Comparison of ENCODE assay signal across 13 cellular contexts in the genomic region with DNA sequence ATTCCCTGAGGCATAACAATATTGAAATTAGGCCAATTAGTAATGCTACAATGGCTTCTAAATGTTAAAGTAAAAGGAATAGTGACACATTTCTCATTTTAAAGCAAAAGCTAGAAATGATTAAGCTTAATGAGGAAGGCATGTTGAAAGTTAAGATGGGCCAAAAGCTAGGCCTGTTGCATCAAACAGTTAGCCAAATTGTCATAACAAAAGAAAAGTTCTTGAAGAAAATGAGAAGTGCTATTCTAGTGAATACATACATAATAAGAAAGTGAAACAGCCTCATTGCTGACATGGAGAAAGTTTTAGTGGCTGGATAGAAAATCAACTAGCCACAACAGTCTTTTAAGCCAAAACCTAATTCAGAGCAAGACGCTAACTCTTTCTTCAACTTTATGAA. TPM values are rescaled to one million over a fixed set of nuclear protein-coding genes. Genes with fewer than 3 reads are reported as not detected.
DNase-seq lines count a peak whose midpoint lies in the region; ATAC-seq and TF ChIP-seq lines count a peak whose summit lies in the region.
"Had no signal": no experiment of that assay in that cellular context is flagged by ENCODE, and none has a peak within 500 bp of the region (broad histone marks: within the 10 kb centered on the region; RNA-seq: fewer than 3 reads in every experiment).

No MANE protein-coding gene starts in this region.

- H3K27me3 ChIP-seq in CD8-positive, alpha-beta memory T cell (ENCODE audit: insufficient read depth, low read length, poor library complexity, severe bottlenecking): no peaks in the 10 kb centered on the region
- no peaks in the 10 kb centered on the region for H3K27me3 ChIP-seq in heart left ventricle
- H3K27me3 ChIP-seq: cardiac muscle cell, gastrocnemius medialis, suprapubic skin had no signal

- no peaks in the 10 kb centered on the region for H3K36me3 Mint-ChIP-seq in T-helper 17 cell (ENCODE audit: low read depth)
- no peaks in the 10 kb centered on the region for H3K36me3 Mint-ChIP-seq in CD8-positive, alpha-beta memory T cell

- TF ChIP-seq CTCF in heart left ventricle (IDR thresholded peaks at IDR 0.05): no peak

- TF ChIP-seq POLR2A in GM18505 (IDR thresholded peaks at IDR 0.05; ENCODE audit: borderline replicate concordance, extremely low read depth, insufficient read depth, insufficient read length): no peak
- no peak for TF ChIP-seq POLR2A in heart left ventricle (IDR thresholded peaks at IDR 0.05)

- H3K9me3 ChIP-seq in T-helper 17 cell (ENCODE audit: control insufficient read depth, low read length, poor library complexity, severe bottlenecking) (no peaks in the 10 kb centered on the region), heart left ventricle (peaks cover 0 to 3% (median 0%) of the 10 kb centered on the region in 12 donors)
- H3K9me3 ChIP-seq in CD8-positive, alpha-beta memory T cell (ENCODE audit: low read length): no peaks in the 10 kb centered on the region
- H3K9me3 ChIP-seq: gastrocnemius medialis, suprapubic skin had no signal

- peak overlapping the region; percentile 86 for H3K27ac Mint-ChIP-seq in T-helper 17 cell
- peak overlapping the region in 1 of 8 donors; percentile 5 for H3K27ac Mint-ChIP-seq in CD8-positive, alpha-beta memory T cell

- POLR2A ChIA-PET in CD8-positive, alpha-beta memory T cell (lab: Charles Lee): no interaction called here

- H3K27me3 Mint-ChIP-seq in T-helper 17 cell: no peaks in the 10 kb centered on the region
- H3K27me3 Mint-ChIP-seq in CD8-positive, alpha-beta memory T cell: no peaks in the 10 kb centered on the region

- no peaks in the 10 kb centered on the region for H3K4me1 ChIP-seq in CD8-positive, alpha-beta memory T cell (ENCODE audit: insufficient read depth, low read length)
- H3K4me1 ChIP-seq in heart left ventricle: no peaks in the 10 kb centered on the region
- H3K4me1 ChIP-seq: gastrocnemius medialis, suprapubic skin had no signal

- 88 to 95% (median 92%) methylated on average over 1 of the region's 1 CpG for WGBS in heart left ventricle, 4 donors

- no peak overlapping the region for H3K27ac ChIP-seq in CD8-positive, alpha-beta memory T cell (ENCODE audit: low read depth, low read length)
- H3K27ac ChIP-seq in heart left ventricle: no peak overlapping the region
- H3K27ac ChIP-seq: cardiac muscle cell, gastrocnemius medialis, suprapubic skin had no signal

- DNase-seq in T-helper 17 cell: no peak
- no peak for DNase-seq in CD8-positive, alpha-beta memory T cell
- DNase-seq in ACHN: no peak
- DNase-seq in NCI-H2029 (lab: John Stamatoyannopoulos, UW): no peak
- DNase-seq in heart left ventricle: no peak
- DNase-seq: activated CD4-positive, CD25-positive, alpha-beta regulatory T cell treated with anti-CD3 and anti-CD28 coated beads, Interleukin-2, amount 50 U/mL, for 72 hours; gastrocnemius medialis; mesendoderm had no signal

- H3K4me3 ChIP-seq in CD8-positive, alpha-beta memory T cell (ENCODE audit: low read length): no peak overlapping the region
- H3K4me3 ChIP-seq in heart left ventricle: no peak overlapping the region
- H3K4me3 ChIP-seq: cardiac muscle cell, gastrocnemius medialis, suprapubic skin had no signal

- intact Hi-C loops in heart left ventricle (cut with DNase I): no loop called here

- H3K4me3 Mint-ChIP-seq in T-helper 17 cell: no peak overlapping the region
- H3K4me3 Mint-ChIP-seq in CD8-positive, alpha-beta memory T cell: no peak overlapping the region

- in situ Hi-C loops in ACHN (cut with HindIII; ENCODE audit: low pct_ligation_motif_present, low pct_unique_long_range_greater_than_20kb, low sequenced_read_pairs): no loop called here

- no peaks in the 10 kb centered on the region for H3K4me1 Mint-ChIP-seq in T-helper 17 cell
- H3K4me1 Mint-ChIP-seq in CD8-positive, alpha-beta memory T cell: no peaks in the 10 kb centered on the region

- ATAC-seq in GM18505 (IDR thresholded peaks at IDR 0.05; ENCODE audit: unreplicated experiment) (peak; percentile 54), GM19467 (IDR thresholded peaks at IDR 0.05; ENCODE audit: unreplicated experiment) (peak; percentile 68), HG02981 (IDR thresholded peaks at IDR 0.05; ENCODE audit: unreplicated experiment) (peak; percentile 72), T-helper 17 cell (no peak), heart left ventricle (no peak)
- ATAC-seq: gastrocnemius medialis had no signal

- H3K9me3 Mint-ChIP-seq in CD8-positive, alpha-beta memory T cell: no peaks in the 10 kb centered on the region

- CTCF ChIA-PET in CD8-positive, alpha-beta memory T cell (lab: Charles Lee): no interaction called here

- H3K36me3 ChIP-seq in CD8-positive, alpha-beta memory T cell (ENCODE audit: insufficient read depth, low read length): no peaks in the 10 kb centered on the region
- H3K36me3 ChIP-seq in heart left ventricle: no peaks in the 10 kb centered on the region
- H3K36me3 ChIP-seq: cardiac muscle cell, gastrocnemius medialis, suprapubic skin had no signal

RNA-seq across cellular contexts. Expression of a gene that starts 12.9 kb away (rescaled TPM):
- not detected for total RNA-seq in T-helper 17 cell
- total RNA-seq in CD8-positive, alpha-beta memory T cell: not detected
- polyA plus RNA-seq in CD8-positive, alpha-beta memory T cell: not detected
- not detected for total RNA-seq in heart left ventricle
- not detected for polyA plus RNA-seq in heart left ventricle
- total RNA-seq: cardiac muscle cell, suprapubic skin had no signal
- polyA plus RNA-seq: cardiac muscle cell had no signal

RNA-seq across cellular contexts. Expression of a gene that starts 22.5 kb away (rescaled TPM):
- not detected for total RNA-seq in T-helper 17 cell
- not detected for total RNA-seq in CD8-positive, alpha-beta memory T cell
- not detected for polyA plus RNA-seq in CD8-positive, alpha-beta memory T cell
- not detected for total RNA-seq in heart left ventricle
- polyA plus RNA-seq in heart left ventricle: not detected
- total RNA-seq: cardiac muscle cell, gastrocnemius medialis, suprapubic skin had no signal
- polyA plus RNA-seq: cardiac muscle cell had no signal

RNA-seq across cellular contexts. Expression of a gene that starts 51.2 kb away (rescaled TPM):
- total RNA-seq in T-helper 17 cell (under 1 TPM; 0.16 to 0.70 TPM), heart left ventricle (under 1 TPM in 7 of 9 donors, not detected in 2; 0.16 to 0.72 (median 0.44) TPM)
- 1 to 10 TPM; 1.2 to 1.3 TPM for total RNA-seq in CD8-positive, alpha-beta memory T cell
- polyA plus RNA-seq in CD8-positive, alpha-beta memory T cell: 0.15 TPM
- under 1 TPM; 0.07 to 0.27 TPM for polyA plus RNA-seq in heart left ventricle

Comparison
In these comparisons a context has a peak if more than half of its experiments do, and no peak if none do; other contexts are left out.
1. ATAC-seq: peak in GM18505 (single experiment), GM19467 (single experiment) and HG02981 (single experiment); none in T-helper 17 cell (single experiment) and heart left ventricle (0 of 4).